Comparison of ENCODE assay signal across 1 cellular context in the genomic region with DNA sequence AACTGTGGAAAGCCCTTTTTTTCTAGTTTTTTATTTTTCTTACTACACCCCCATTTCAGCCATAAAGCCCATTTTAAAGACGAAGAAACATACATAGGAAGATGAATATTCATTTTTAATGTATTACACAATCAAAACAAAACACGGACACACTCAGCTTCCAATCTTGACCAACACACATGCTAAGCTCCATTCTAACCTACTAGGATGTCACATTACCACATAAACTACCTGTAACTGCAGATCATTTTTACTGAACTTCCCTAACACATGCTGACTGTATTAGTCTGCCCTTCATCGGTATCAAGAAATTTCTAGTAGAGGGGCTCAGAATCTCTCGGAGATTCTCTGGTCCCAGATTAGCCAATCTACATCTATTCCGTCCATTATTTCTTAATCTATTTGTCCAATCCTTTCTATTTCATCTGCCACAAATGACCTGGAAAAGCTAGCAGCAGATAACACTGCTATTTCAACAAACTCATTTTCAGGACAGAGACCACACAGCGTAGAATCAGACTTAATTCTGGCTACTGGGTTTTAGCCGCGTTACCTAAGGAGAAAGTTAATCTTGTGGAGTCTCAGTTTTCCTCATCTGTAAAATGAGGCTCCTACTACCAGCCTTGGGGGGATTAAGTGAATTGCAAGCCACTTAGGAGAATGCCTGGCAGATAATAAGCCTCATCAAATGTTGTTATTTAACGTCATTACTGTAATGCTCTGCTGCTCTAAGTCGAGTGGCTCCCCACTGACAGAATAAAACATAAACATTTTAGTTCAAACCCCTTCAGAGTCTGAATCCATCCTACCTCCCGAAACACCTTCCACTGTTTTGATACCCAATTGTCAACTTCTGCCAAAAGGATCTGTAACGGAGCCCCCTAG.
TF ChIP-seq lines count a peak whose summit lies in the region.

No MANE protein-coding gene starts in this region.

TF ChIP-seq in K562, 482 proteins besides CTCF, POLR2A, EP300 and RAD21 (continued from another document and continues in another):
- TF ChIP-seq, protein P1, sequence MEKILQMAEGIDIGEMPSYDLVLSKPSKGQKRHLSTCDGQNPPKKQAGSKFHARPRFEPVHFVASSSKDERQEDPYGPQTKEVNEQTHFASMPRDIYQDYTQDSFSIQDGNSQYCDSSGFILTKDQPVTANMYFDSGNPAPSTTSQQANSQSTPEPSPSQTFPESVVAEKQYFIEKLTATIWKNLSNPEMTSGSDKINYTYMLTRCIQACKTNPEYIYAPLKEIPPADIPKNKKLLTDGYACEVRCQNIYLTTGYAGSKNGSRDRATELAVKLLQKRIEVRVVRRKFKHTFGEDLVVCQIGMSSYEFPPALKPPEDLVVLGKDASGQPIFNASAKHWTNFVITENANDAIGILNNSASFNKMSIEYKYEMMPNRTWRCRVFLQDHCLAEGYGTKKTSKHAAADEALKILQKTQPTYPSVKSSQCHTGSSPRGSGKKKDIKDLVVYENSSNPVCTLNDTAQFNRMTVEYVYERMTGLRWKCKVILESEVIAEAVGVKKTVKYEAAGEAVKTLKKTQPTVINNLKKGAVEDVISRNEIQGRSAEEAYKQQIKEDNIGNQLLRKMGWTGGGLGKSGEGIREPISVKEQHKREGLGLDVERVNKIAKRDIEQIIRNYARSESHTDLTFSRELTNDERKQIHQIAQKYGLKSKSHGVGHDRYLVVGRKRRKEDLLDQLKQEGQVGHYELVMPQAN (IDR thresholded peaks at IDR 0.05; ENCODE audit: borderline replicate concordance): no peak
- TF ChIP-seq, protein P2, sequence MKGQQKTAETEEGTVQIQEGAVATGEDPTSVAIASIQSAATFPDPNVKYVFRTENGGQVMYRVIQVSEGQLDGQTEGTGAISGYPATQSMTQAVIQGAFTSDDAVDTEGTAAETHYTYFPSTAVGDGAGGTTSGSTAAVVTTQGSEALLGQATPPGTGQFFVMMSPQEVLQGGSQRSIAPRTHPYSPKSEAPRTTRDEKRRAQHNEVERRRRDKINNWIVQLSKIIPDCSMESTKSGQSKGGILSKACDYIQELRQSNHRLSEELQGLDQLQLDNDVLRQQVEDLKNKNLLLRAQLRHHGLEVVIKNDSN (CRISPR knock-in tag; IDR thresholded peaks at IDR 0.05): no peak
- no peak for TF ChIP-seq MXI1 (IDR thresholded peaks at IDR 0.05; ENCODE audit: low read depth, low read length)
- TF ChIP-seq, protein P3, sequence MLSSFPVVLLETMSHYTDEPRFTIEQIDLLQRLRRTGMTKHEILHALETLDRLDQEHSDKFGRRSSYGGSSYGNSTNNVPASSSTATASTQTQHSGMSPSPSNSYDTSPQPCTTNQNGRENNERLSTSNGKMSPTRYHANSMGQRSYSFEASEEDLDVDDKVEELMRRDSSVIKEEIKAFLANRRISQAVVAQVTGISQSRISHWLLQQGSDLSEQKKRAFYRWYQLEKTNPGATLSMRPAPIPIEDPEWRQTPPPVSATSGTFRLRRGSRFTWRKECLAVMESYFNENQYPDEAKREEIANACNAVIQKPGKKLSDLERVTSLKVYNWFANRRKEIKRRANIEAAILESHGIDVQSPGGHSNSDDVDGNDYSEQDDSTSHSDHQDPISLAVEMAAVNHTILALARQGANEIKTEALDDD (IDR thresholded peaks at IDR 0.05): peak; percentile 85
- no peak for TF ChIP-seq MTA3 (IDR thresholded peaks at IDR 0.05; ENCODE audit: borderline replicate concordance)
- TF ChIP-seq KDM1A (IDR thresholded peaks at IDR 0.05): peak in 1 of 2 experiments; percentile 36; a peak in 1 of 4 replicates
- TF ChIP-seq, protein P4, sequence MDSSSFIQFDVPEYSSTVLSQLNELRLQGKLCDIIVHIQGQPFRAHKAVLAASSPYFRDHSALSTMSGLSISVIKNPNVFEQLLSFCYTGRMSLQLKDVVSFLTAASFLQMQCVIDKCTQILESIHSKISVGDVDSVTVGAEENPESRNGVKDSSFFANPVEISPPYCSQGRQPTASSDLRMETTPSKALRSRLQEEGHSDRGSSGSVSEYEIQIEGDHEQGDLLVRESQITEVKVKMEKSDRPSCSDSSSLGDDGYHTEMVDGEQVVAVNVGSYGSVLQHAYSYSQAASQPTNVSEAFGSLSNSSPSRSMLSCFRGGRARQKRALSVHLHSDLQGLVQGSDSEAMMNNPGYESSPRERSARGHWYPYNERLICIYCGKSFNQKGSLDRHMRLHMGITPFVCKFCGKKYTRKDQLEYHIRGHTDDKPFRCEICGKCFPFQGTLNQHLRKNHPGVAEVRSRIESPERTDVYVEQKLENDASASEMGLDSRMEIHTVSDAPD (CRISPR knock-in tag; IDR thresholded peaks at IDR 0.05): no peak
- TF ChIP-seq, protein P5, sequence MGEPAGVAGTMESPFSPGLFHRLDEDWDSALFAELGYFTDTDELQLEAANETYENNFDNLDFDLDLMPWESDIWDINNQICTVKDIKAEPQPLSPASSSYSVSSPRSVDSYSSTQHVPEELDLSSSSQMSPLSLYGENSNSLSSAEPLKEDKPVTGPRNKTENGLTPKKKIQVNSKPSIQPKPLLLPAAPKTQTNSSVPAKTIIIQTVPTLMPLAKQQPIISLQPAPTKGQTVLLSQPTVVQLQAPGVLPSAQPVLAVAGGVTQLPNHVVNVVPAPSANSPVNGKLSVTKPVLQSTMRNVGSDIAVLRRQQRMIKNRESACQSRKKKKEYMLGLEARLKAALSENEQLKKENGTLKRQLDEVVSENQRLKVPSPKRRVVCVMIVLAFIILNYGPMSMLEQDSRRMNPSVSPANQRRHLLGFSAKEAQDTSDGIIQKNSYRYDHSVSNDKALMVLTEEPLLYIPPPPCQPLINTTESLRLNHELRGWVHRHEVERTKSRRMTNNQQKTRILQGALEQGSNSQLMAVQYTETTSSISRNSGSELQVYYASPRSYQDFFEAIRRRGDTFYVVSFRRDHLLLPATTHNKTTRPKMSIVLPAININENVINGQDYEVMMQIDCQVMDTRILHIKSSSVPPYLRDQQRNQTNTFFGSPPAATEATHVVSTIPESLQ (CRISPR knock-in tag; IDR thresholded peaks at IDR 0.05): no peak
- TF ChIP-seq MEF2A (IDR thresholded peaks at IDR 0.05; ENCODE audit: control insufficient read depth, low read depth, low read length): no peak
- no peak for TF ChIP-seq NCOA2 (IDR thresholded peaks at IDR 0.05; ENCODE audit: partially characterized antibody in 2 of 2)
- TF ChIP-seq, protein P6, sequence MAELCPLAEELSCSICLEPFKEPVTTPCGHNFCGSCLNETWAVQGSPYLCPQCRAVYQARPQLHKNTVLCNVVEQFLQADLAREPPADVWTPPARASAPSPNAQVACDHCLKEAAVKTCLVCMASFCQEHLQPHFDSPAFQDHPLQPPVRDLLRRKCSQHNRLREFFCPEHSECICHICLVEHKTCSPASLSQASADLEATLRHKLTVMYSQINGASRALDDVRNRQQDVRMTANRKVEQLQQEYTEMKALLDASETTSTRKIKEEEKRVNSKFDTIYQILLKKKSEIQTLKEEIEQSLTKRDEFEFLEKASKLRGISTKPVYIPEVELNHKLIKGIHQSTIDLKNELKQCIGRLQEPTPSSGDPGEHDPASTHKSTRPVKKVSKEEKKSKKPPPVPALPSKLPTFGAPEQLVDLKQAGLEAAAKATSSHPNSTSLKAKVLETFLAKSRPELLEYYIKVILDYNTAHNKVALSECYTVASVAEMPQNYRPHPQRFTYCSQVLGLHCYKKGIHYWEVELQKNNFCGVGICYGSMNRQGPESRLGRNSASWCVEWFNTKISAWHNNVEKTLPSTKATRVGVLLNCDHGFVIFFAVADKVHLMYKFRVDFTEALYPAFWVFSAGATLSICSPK (IDR thresholded peaks at IDR 0.05; ENCODE audit: borderline replicate concordance): no peak
- no peak for TF ChIP-seq MTF1 (CRISPR knock-in tag; IDR thresholded peaks at IDR 0.05; ENCODE audit: borderline replicate concordance)
- TF ChIP-seq, protein P7, sequence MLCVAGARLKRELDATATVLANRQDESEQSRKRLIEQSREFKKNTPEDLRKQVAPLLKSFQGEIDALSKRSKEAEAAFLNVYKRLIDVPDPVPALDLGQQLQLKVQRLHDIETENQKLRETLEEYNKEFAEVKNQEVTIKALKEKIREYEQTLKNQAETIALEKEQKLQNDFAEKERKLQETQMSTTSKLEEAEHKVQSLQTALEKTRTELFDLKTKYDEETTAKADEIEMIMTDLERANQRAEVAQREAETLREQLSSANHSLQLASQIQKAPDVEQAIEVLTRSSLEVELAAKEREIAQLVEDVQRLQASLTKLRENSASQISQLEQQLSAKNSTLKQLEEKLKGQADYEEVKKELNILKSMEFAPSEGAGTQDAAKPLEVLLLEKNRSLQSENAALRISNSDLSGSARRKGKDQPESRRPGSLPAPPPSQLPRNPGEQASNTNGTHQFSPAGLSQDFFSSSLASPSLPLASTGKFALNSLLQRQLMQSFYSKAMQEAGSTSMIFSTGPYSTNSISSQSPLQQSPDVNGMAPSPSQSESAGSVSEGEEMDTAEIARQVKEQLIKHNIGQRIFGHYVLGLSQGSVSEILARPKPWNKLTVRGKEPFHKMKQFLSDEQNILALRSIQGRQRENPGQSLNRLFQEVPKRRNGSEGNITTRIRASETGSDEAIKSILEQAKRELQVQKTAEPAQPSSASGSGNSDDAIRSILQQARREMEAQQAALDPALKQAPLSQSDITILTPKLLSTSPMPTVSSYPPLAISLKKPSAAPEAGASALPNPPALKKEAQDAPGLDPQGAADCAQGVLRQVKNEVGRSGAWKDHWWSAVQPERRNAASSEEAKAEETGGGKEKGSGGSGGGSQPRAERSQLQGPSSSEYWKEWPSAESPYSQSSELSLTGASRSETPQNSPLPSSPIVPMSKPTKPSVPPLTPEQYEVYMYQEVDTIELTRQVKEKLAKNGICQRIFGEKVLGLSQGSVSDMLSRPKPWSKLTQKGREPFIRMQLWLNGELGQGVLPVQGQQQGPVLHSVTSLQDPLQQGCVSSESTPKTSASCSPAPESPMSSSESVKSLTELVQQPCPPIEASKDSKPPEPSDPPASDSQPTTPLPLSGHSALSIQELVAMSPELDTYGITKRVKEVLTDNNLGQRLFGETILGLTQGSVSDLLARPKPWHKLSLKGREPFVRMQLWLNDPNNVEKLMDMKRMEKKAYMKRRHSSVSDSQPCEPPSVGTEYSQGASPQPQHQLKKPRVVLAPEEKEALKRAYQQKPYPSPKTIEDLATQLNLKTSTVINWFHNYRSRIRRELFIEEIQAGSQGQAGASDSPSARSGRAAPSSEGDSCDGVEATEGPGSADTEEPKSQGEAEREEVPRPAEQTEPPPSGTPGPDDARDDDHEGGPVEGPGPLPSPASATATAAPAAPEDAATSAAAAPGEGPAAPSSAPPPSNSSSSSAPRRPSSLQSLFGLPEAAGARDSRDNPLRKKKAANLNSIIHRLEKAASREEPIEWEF (CRISPR knock-in tag; IDR thresholded peaks at IDR 0.05): no peak
- TF ChIP-seq CEBPB (tag; IDR thresholded peaks at IDR 0.05): peak; percentile 88
- peak; percentile 2 for TF ChIP-seq KDM5B (IDR thresholded peaks at IDR 0.05; ENCODE audit: insufficient replicate concordance, low read depth, low read length)
- 0 out of 2 replicates have a peak, but pooled peaks have one; percentile 15 for TF ChIP-seq SP1 (CRISPR knock-in tag; IDR thresholded peaks at IDR 0.05)
- no peak for TF ChIP-seq SREBF1 (IDR thresholded peaks at IDR 0.05; ENCODE audit: borderline replicate concordance, low read depth, low read length)
- TF ChIP-seq HNRNPK (IDR thresholded peaks at IDR 0.05; ENCODE audit: low read depth, low read length, poor library complexity, severe bottlenecking): no peak
- TF ChIP-seq NCOR1 (IDR thresholded peaks at IDR 0.05): no peak
- TF ChIP-seq CEBPG (CRISPR knock-in tag; IDR thresholded peaks at IDR 0.05): no peak
- TF ChIP-seq CEBPG (tag; conservative IDR thresholded peaks at IDR 0.05 in 1 of 2, IDR thresholded peaks at IDR 0.05 in 1 of 2): peak; percentile 40 to 65; a peak in 2 of 4 replicates
- TF ChIP-seq, protein P8, sequence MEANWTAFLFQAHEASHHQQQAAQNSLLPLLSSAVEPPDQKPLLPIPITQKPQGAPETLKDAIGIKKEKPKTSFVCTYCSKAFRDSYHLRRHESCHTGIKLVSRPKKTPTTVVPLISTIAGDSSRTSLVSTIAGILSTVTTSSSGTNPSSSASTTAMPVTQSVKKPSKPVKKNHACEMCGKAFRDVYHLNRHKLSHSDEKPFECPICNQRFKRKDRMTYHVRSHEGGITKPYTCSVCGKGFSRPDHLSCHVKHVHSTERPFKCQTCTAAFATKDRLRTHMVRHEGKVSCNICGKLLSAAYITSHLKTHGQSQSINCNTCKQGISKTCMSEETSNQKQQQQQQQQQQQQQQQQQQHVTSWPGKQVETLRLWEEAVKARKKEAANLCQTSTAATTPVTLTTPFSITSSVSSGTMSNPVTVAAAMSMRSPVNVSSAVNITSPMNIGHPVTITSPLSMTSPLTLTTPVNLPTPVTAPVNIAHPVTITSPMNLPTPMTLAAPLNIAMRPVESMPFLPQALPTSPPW (CRISPR knock-in tag; IDR thresholded peaks at IDR 0.05): no peak
- no peak for TF ChIP-seq ZFPM2 (CRISPR knock-in tag; IDR thresholded peaks at IDR 0.05)
- TF ChIP-seq PCBP2 (IDR thresholded peaks at IDR 0.05; ENCODE audit: low read depth, low read length, poor library complexity, severe bottlenecking): no peak
- TF ChIP-seq, protein P9, sequence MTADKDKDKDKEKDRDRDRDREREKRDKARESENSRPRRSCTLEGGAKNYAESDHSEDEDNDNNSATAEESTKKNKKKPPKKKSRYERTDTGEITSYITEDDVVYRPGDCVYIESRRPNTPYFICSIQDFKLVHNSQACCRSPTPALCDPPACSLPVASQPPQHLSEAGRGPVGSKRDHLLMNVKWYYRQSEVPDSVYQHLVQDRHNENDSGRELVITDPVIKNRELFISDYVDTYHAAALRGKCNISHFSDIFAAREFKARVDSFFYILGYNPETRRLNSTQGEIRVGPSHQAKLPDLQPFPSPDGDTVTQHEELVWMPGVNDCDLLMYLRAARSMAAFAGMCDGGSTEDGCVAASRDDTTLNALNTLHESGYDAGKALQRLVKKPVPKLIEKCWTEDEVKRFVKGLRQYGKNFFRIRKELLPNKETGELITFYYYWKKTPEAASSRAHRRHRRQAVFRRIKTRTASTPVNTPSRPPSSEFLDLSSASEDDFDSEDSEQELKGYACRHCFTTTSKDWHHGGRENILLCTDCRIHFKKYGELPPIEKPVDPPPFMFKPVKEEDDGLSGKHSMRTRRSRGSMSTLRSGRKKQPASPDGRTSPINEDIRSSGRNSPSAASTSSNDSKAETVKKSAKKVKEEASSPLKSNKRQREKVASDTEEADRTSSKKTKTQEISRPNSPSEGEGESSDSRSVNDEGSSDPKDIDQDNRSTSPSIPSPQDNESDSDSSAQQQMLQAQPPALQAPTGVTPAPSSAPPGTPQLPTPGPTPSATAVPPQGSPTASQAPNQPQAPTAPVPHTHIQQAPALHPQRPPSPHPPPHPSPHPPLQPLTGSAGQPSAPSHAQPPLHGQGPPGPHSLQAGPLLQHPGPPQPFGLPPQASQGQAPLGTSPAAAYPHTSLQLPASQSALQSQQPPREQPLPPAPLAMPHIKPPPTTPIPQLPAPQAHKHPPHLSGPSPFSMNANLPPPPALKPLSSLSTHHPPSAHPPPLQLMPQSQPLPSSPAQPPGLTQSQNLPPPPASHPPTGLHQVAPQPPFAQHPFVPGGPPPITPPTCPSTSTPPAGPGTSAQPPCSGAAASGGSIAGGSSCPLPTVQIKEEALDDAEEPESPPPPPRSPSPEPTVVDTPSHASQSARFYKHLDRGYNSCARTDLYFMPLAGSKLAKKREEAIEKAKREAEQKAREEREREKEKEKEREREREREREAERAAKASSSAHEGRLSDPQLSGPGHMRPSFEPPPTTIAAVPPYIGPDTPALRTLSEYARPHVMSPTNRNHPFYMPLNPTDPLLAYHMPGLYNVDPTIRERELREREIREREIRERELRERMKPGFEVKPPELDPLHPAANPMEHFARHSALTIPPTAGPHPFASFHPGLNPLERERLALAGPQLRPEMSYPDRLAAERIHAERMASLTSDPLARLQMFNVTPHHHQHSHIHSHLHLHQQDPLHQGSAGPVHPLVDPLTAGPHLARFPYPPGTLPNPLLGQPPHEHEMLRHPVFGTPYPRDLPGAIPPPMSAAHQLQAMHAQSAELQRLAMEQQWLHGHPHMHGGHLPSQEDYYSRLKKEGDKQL (CRISPR knock-in tag; IDR thresholded peaks at IDR 0.05; ENCODE audit: borderline replicate concordance): no peak
- TF ChIP-seq ZBTB17 (CRISPR knock-in tag; IDR thresholded peaks at IDR 0.05): no peak
- TF ChIP-seq ZNF57 (CRISPR knock-in tag; IDR thresholded peaks at IDR 0.05): no peak
- peak; percentile 20; the same call in 1 of the 2 replicates for TF ChIP-seq BCOR (IDR thresholded peaks at IDR 0.05)
- peak; percentile 40 for TF ChIP-seq RBM25 (IDR thresholded peaks at IDR 0.05; ENCODE audit: low read depth, low read length, severe bottlenecking)
- TF ChIP-seq NELFE (IDR thresholded peaks at IDR 0.05; ENCODE audit: insufficient read depth, insufficient read length): no peak
